In the genomic region with DNA sequence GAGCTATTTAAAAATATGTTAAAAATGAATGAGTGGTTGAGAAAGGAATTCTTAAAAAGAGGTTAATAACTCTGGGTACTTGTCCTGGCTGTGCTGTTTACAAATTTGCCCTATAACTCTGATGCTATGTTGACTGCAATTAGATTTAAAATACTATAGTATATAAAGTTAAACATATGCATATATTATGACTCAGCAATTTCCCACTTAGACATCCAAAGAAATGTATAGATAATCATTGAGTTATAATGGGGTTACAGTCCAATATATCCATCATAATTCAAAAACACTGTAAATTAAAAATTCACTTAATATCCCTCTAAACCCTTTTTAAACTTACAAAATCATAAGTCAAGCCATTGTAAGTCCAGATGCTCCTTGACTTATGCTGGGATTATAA, we compare ENCODE assay signal across 3 cellular contexts.
TF ChIP-seq lines count a peak whose summit lies in the region.

No MANE protein-coding gene starts in this region.

TF ChIP-seq in A549, 52 proteins besides CTCF, POLR2A, EP300 and RAD21:
- TF ChIP-seq MAFK (IDR thresholded peaks at IDR 0.05; ENCODE audit: partially characterized antibody) (peak; percentile 41), RCOR1 (IDR thresholded peaks at IDR 0.05; ENCODE audit: low read depth, low read length) (no peak), NFE2L2 (conservative IDR thresholded peaks at IDR 0.05; ENCODE audit: low read length) (0 out of 2 replicates have a peak, but pooled peaks have one; percentile 26), HOXB5 (CRISPR knock-in tag; IDR thresholded peaks at IDR 0.05) (no peak), RARB (CRISPR knock-in tag; IDR thresholded peaks at IDR 0.05) (no peak), PHF8 (IDR thresholded peaks at IDR 0.05; ENCODE audit: borderline replicate concordance, low read depth) (no peak), JUN (IDR thresholded peaks at IDR 0.05) (no peak), BHLHE40 (IDR thresholded peaks at IDR 0.05; ENCODE audit: low read depth, low read length) (no peak), POLR2AphosphoS2 (conservative IDR thresholded peaks at IDR 0.05; ENCODE audit: low read length) (no peak), HOXA7 (CRISPR knock-in tag; IDR thresholded peaks at IDR 0.05) (no peak)
- TF ChIP-seq, protein P1, sequence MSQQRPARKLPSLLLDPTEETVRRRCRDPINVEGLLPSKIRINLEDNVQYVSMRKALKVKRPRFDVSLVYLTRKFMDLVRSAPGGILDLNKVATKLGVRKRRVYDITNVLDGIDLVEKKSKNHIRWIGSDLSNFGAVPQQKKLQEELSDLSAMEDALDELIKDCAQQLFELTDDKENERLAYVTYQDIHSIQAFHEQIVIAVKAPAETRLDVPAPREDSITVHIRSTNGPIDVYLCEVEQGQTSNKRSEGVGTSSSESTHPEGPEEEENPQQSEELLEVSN (IDR thresholded peaks at IDR 0.05; ENCODE audit: borderline replicate concordance, low read depth) = no peak

TF ChIP-seq in IMR-90, 13 proteins besides CTCF, POLR2A, EP300 and RAD21:
- no peak for TF ChIP-seq SMC3 (IDR thresholded peaks at IDR 0.05; ENCODE audit: low read depth, low read length)
- TF ChIP-seq RCOR1 (IDR thresholded peaks at IDR 0.05; ENCODE audit: insufficient replicate concordance, low read length) = no peak
- no peak for TF ChIP-seq CHD1 (IDR thresholded peaks at IDR 0.05; ENCODE audit: low read depth, low read length)
- TF ChIP-seq MAFK (IDR thresholded peaks at IDR 0.05; ENCODE audit: low read depth, low read length) = peak; percentile 58
- no peak for TF ChIP-seq MAZ (IDR thresholded peaks at IDR 0.05; ENCODE audit: borderline replicate concordance, low read depth, low read length)
- peak; percentile 72 for TF ChIP-seq NFE2L2 (IDR thresholded peaks at IDR 0.05; ENCODE audit: low read depth, low read length)
- TF ChIP-seq CEBPB (IDR thresholded peaks at IDR 0.05; ENCODE audit: low read depth, low read length) = no peak
- TF ChIP-seq, protein P2, sequence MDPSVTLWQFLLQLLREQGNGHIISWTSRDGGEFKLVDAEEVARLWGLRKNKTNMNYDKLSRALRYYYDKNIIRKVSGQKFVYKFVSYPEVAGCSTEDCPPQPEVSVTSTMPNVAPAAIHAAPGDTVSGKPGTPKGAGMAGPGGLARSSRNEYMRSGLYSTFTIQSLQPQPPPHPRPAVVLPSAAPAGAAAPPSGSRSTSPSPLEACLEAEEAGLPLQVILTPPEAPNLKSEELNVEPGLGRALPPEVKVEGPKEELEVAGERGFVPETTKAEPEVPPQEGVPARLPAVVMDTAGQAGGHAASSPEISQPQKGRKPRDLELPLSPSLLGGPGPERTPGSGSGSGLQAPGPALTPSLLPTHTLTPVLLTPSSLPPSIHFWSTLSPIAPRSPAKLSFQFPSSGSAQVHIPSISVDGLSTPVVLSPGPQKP (IDR thresholded peaks at IDR 0.05; ENCODE audit: borderline replicate concordance, low read depth, low read length) = no peak

TF ChIP-seq in H1, 55 proteins besides CTCF, POLR2A, EP300 and RAD21:
- TF ChIP-seq BACH1 (IDR thresholded peaks at IDR 0.05; ENCODE audit: low read length) = peak; percentile 60; the same call in 1 of the 2 replicates
- no peak for TF ChIP-seq BRCA1 (IDR thresholded peaks at IDR 0.05; ENCODE audit: low read depth, low read length)
